ENCODE assay signal across 27 cellular contexts in genomic region chr19:478236-478888, GRCh38. TPM values are rescaled to one million over a fixed set of nuclear protein-coding genes. Genes with fewer than 3 reads are reported as not detected.
DNase-seq lines count a peak whose midpoint lies in the region; ATAC-seq and TF ChIP-seq lines count a peak whose summit lies in the region.
"Had no signal": no experiment of that assay in that cellular context is flagged by ENCODE, and none has a peak within 500 bp of the region (broad histone marks: within the 10 kb centered on the region; RNA-seq: fewer than 3 reads in every experiment).

No MANE protein-coding gene starts in this region.

- intact Hi-C loops in Right ventricle myocardium superior (cut with DNase I) = no loop called here

- ATAC-seq in Right ventricle myocardium superior (ENCODE audit: poor library complexity) = no peak
- no peak for ATAC-seq in HG02642 (IDR thresholded peaks at IDR 0.05; ENCODE audit: poor library complexity, unreplicated experiment)
- ATAC-seq: activated CD4-positive, CD25-positive, alpha-beta regulatory T cell treated with anti-CD3 and anti-CD28 coated beads, Interleukin-2, amount 50 U/mL, for 24 hours; effector memory CD8-positive, alpha-beta T cell; Panc1 had no signal

- no peak overlapping the region for H3K27ac ChIP-seq in right atrium auricular region
- H3K27ac ChIP-seq in SK-N-MC = peak overlapping the region; percentile 2; the same call in 1 of the 2 replicates
- H3K27ac ChIP-seq: coronary artery, KMS-11, testis had no signal

- no peaks in the 10 kb centered on the region for H3K27me3 ChIP-seq in right atrium auricular region
- H3K27me3 ChIP-seq: MG63, testis had no signal

- H3K9me3 ChIP-seq in right atrium auricular region = no peaks in the 10 kb centered on the region
- no peaks in the 10 kb centered on the region for H3K9me3 ChIP-seq in SK-N-MC (ENCODE audit: low read depth, low read length)
- H3K9me3 ChIP-seq: MG63, testis had no signal

- H3K9ac ChIP-seq in SK-N-MC (ENCODE audit: insufficient read length) = no peak overlapping the region
- H3K9ac ChIP-seq: KMS-11 had no signal

- H3K4me3 ChIP-seq in right atrium auricular region = no peak overlapping the region
- H3K4me3 ChIP-seq in SK-N-MC = no peak overlapping the region
- H3K4me3 ChIP-seq: coronary artery, MG63, testis had no signal

- no peak for TF ChIP-seq CTCF in right atrium auricular region (IDR thresholded peaks at IDR 0.05)

- H3K4me1 ChIP-seq in right atrium auricular region = peaks cover 0 to 5% of the 10 kb centered on the region in 2 donors

- H3K36me3 ChIP-seq in right atrium auricular region (no peaks in the 10 kb centered on the region), SK-N-MC (ENCODE audit: insufficient read depth, low read length) (no peaks in the 10 kb centered on the region)
- H3K36me3 ChIP-seq: MG63 had no signal

- peak; percentile 26 for DNase-seq in Right ventricle myocardium superior
- DNase-seq in right atrium auricular region (ENCODE audit: low spot score) = no peak
- DNase-seq in SK-N-MC (ENCODE audit: low read depth, low spot score) = no peak
- DNase-seq in inferior parietal cortex (ENCODE audit: extremely low spot score) = peak; percentile 20
- DNase-seq in superior temporal gyrus (ENCODE audit: extremely low spot score) = peak; percentile 36
- no peak for DNase-seq in cerebellar cortex (ENCODE audit: low spot score)
- DNase-seq in mucosa of gallbladder (ENCODE audit: low spot score) = no peak
- DNase-seq: activated CD4-positive, alpha-beta T cell treated with anti-CD3 and anti-CD28 coated beads, Interleukin-2, amount 50 U/mL, for 48 hours; activated CD8-positive, alpha-beta memory T cell treated with anti-CD3 and anti-CD28 coated beads, Interleukin-2, amount 50 U/mL, for 4 hours; activated naive CD4-positive, alpha-beta T cell treated with anti-CD3 and anti-CD28 coated beads for 36 hours; DMS79; effector memory CD8-positive, alpha-beta T cell; erythroblast; MG63; naive B cell; NCI-H2029; NCI-H524 treated with DMSO at 0.1 percent for 48 hours; SHP77; small intestine; stimulated activated naive CD4-positive, alpha-beta T cell; T-helper 2 cell; testis had no signal

RNA-seq across cellular contexts. Expression of gene SHC2, which starts 17.5 kb away (rescaled TPM):
- total RNA-seq in Right ventricle myocardium superior = 8.8 TPM
- total RNA-seq in right atrium auricular region = 10 to 100 TPM in 1 of 2 donors, 1 to 10 TPM in 1; 9.6 to 26.8 TPM
- total RNA-seq in mucosa of gallbladder = 139 TPM
- total RNA-seq: activated naive CD4-positive, alpha-beta T cell treated with anti-CD3 and anti-CD28 coated beads for 36 hours had no signal

RNA-seq across cellular contexts. Expression of gene MADCAM1, which starts 17.9 kb away (rescaled TPM):
- total RNA-seq in Right ventricle myocardium superior = 0.24 TPM
- not detected for total RNA-seq in right atrium auricular region
- total RNA-seq in mucosa of gallbladder = 5.8 TPM

RNA-seq across cellular contexts. Expression of gene TPGS1, which starts 28.9 kb away (rescaled TPM):
- total RNA-seq in Right ventricle myocardium superior = 10.8 TPM
- total RNA-seq in right atrium auricular region = 10 to 100 TPM; 30.3 to 33.2 TPM
- total RNA-seq in mucosa of gallbladder = 33.8 TPM

RNA-seq across cellular contexts. Expression of gene CDC34, which starts 53.2 kb away (rescaled TPM):
- 86.3 TPM for total RNA-seq in Right ventricle myocardium superior
- 10 to 100 TPM; 55.8 to 75.0 TPM for total RNA-seq in right atrium auricular region
- total RNA-seq in mucosa of gallbladder = 53.3 TPM

Comparison
In these comparisons a context has a peak if more than half of its experiments do, and no peak if none do; other contexts are left out.
1. DNase-seq: peak in Right ventricle myocardium superior (single experiment), inferior parietal cortex (single experiment) and superior temporal gyrus (single experiment); none in right atrium auricular region (single experiment), SK-N-MC (single experiment), cerebellar cortex (single experiment) and mucosa of gallbladder (single experiment).